Comparison of ENCODE assay signal across 16 cellular contexts in genomic region chr19:55141696-55142095, GRCh38. TPM values are rescaled to one million over a fixed set of nuclear protein-coding genes. Genes with fewer than 3 reads are reported as not detected.
A peak's percentile ranks its signal among the peaks of the same experiment; 100 is the strongest.
DNase-seq lines count a peak whose midpoint lies in the region; ATAC-seq, FAIRE-seq and TF ChIP-seq lines count a peak whose summit lies in the region.
"Had no signal": no experiment of that assay in that cellular context is flagged by ENCODE, and none has a peak within 500 bp of the region (broad histone marks: within the 10 kb centered on the region; RNA-seq: fewer than 3 reads in every experiment).

No MANE protein-coding gene starts in this region.

- H4K20me1 ChIP-seq in BLaER1 treated with 17β-estradiol and CSF1 and Interleukin-3, amounts not matched to agents 10 nM and 100 nM: peaks cover 0 to 28% (median 0%) of the 10 kb centered on the region in 11 experiments; a peak in 4 of 22 replicates

- peak overlapping the region in 10 of 11 experiments; percentile 13 to 38 (median 26); a peak in 14 of 22 replicates for H3K4me2 ChIP-seq in BLaER1 treated with 17β-estradiol and CSF1 and Interleukin-3, amounts not matched to agents 10 nM and 100 nM

- peaks cover 0 to 17% (median 6%) of the 10 kb centered on the region in 11 experiments; a peak in 7 of 22 replicates for H3K27me3 ChIP-seq in BLaER1 treated with 17β-estradiol and CSF1 and Interleukin-3, amounts not matched to agents 10 nM and 100 nM
- H3K27me3 ChIP-seq in WERI-Rb-1 (ENCODE audit: insufficient read depth, low read depth, severe bottlenecking): no peaks in the 10 kb centered on the region

- H3K4me3 ChIP-seq in BLaER1 treated with 17β-estradiol and CSF1 and Interleukin-3, amounts not matched to agents 10 nM and 100 nM: no peak overlapping the region
- H3K4me3 ChIP-seq in HEK293 (ENCODE audit: low read depth, low read length) (no peak overlapping the region), WERI-Rb-1 (ENCODE audit: low read depth, low read length) (no peak overlapping the region)
- H3K4me3 ChIP-seq: adrenal gland, cardiac muscle cell, SJSA1, thoracic aorta had no signal

- no peak overlapping the region for H3K27ac ChIP-seq in BLaER1 treated with 17β-estradiol and CSF1 and Interleukin-3, amounts not matched to agents 10 nM and 100 nM
- H3K27ac ChIP-seq in HEK293 (ENCODE audit: extremely low read depth, low read depth, low read length) (no peak overlapping the region), WERI-Rb-1 (peak overlapping the region; percentile 69)
- H3K27ac ChIP-seq: adrenal gland, cardiac muscle cell, parathyroid adenoma, SJSA1, thoracic aorta had no signal

- no peak for FAIRE-seq in HTR-8/SVneo (lab: Jason Lieb, UNC)

- CTCF ChIA-PET in HEK293 (lab: Yijun Ruan, JAX): interaction anchor here (0.6 to 6.4 kb wide), 45 partner anchors 9 to 739 kb away, joined by 3 to 107 read pairs (median 5); partner anchors contain the start of genes DNAAF3, SYT5 and TNNI3

- H3K36me3 ChIP-seq in BLaER1 treated with 17β-estradiol and CSF1 and Interleukin-3, amounts not matched to agents 10 nM and 100 nM: peaks cover 0 to 63% (median 4%) of the 10 kb centered on the region in 11 experiments; a peak in 9 of 22 replicates
- H3K36me3 ChIP-seq in HEK293 (ENCODE audit: control insufficient read depth in 2 of 2, insufficient read depth in 1 of 2, low read length in 2 of 2) (no peaks in the 10 kb centered on the region; a peak in 1 of 3 replicates), WERI-Rb-1 (peaks cover 14% of the 10 kb centered on the region)
- H3K36me3 ChIP-seq: adrenal gland, cardiac muscle cell, SJSA1, thoracic aorta had no signal

- no peak for DNase-seq in WERI-Rb-1
- no peak for DNase-seq in left colon
- DNase-seq in midbrain (lab: John Stamatoyannopoulos, UW): no peak
- no peak for DNase-seq in activated CD4-positive, alpha-beta T cell treated with anti-CD3 and anti-CD28 coated beads, Interleukin-2, amount 50 U/mL, for 4 hours
- no peak for DNase-seq in HTR-8/SVneo (ENCODE audit: insufficient read length, low spot score)

- H3K9ac ChIP-seq in BLaER1 treated with 17β-estradiol and CSF1 and Interleukin-3, amounts not matched to agents 10 nM and 100 nM: no peak overlapping the region
- H3K9ac ChIP-seq: parathyroid adenoma had no signal

- peaks cover 16 to 49% (median 27%) of the 10 kb centered on the region in 10 experiments for H3K4me1 ChIP-seq in BLaER1 treated with 17β-estradiol and CSF1 and Interleukin-3, amounts not matched to agents 10 nM and 100 nM
- H3K4me1 ChIP-seq in HEK293 (ENCODE audit: control insufficient read depth, insufficient read depth, low read length): no peaks in the 10 kb centered on the region
- H3K4me1 ChIP-seq: parathyroid adenoma, SJSA1 had no signal

- peak; percentile 11 for ATAC-seq in left colon

- intact Hi-C loops in left colon (cut with DNase I, micrococcal nuclease): loop anchor here in 1 of 2 donors (5.0 kb wide), 1 partner anchor 276 kb away; no protein-coding TSS in a partner anchor

- no peaks in the 10 kb centered on the region for H3K9me3 ChIP-seq in BLaER1 treated with 17β-estradiol and CSF1 and Interleukin-3, amounts not matched to agents 10 nM and 100 nM (replicated peaks in 1 of 11)
- H3K9me3 ChIP-seq in HEK293 (ENCODE audit: control insufficient read depth, insufficient read depth, low read depth, low read length): no peaks in the 10 kb centered on the region
- H3K9me3 ChIP-seq in WERI-Rb-1 (ENCODE audit: severe bottlenecking): peaks cover 2% of the 10 kb centered on the region
- H3K9me3 ChIP-seq: adrenal gland, SJSA1, thoracic aorta had no signal

- POLR2A ChIA-PET in HEK293 (lab: Yijun Ruan, JAX): interaction anchor here (0.5 to 2.4 kb wide), 10 partner anchors 18 to 490 kb away, joined by 3 to 19 read pairs (median 6); partner anchors contain the start of genes NAT14, PPP1R12C and UBE2S

- TF ChIP-seq CTCF in HEK293 (tag by site-specific recombination; IDR thresholded peaks at IDR 0.05) (no peak), WERI-Rb-1 (IDR thresholded peaks at IDR 0.05; ENCODE audit: low read depth, low read length) (no peak)

TF ChIP-seq in HEK293, 187 proteins besides CTCF, POLR2A, EP300 and RAD21:
- TF ChIP-seq ZFP41 (tag by site-specific recombination; IDR thresholded peaks at IDR 0.05; ENCODE audit: borderline replicate concordance) (no peak), ZNF335 (tag by site-specific recombination; conservative IDR thresholded peaks at IDR 0.05) (peak; percentile 7; the same call in 1 of the 2 replicates)
TF ChIP-seq in HEK293: peak in this region for 1.

RNA-seq across cellular contexts. Expression of gene TNNT1, which starts 7.3 kb away (rescaled TPM):
- total RNA-seq in left colon: under 1 TPM; 0.40 to 0.70 TPM
- total RNA-seq: CD4-positive, alpha-beta memory T cell; natural killer cell treated with Interleukin-12 subunit alpha and Interleukin-12 subunit beta and Interleukin-15 and Interleukin-18, amount 100 ng/mL, for 72 hours; thoracic aorta had no signal

RNA-seq across cellular contexts. Expression of gene TNNI3, which starts 15.8 kb away (rescaled TPM):
- total RNA-seq in left colon: 1 to 10 TPM in 1 of 2 donors, not detected in 1; 1.1 TPM
- total RNA-seq: CD4-positive, alpha-beta memory T cell; fibroblast of villous mesenchyme; natural killer cell treated with Interleukin-12 subunit alpha and Interleukin-12 subunit beta and Interleukin-15 and Interleukin-18, amount 100 ng/mL, for 72 hours; SJSA1; T-helper 17 cell; thoracic aorta had no signal

RNA-seq across cellular contexts. Expression of gene PPP1R12C, which starts 24.3 kb away (rescaled TPM):
- total RNA-seq in left colon: 100 to 1,000 TPM; 102 to 118 TPM

RNA-seq across cellular contexts. Expression of gene DNAAF3, which starts 24.7 kb away (rescaled TPM):
- 1 to 10 TPM in 1 of 2 donors, under 1 TPM in 1; 0.79 to 2.6 TPM for total RNA-seq in left colon
- total RNA-seq: CD4-positive, alpha-beta memory T cell; fibroblast of villous mesenchyme; natural killer cell treated with Interleukin-12 subunit alpha and Interleukin-12 subunit beta and Interleukin-15 and Interleukin-18, amount 100 ng/mL, for 72 hours; T-helper 17 cell; thoracic aorta had no signal

RNA-seq across cellular contexts. Expression of gene SYT5, which starts 38.4 kb away (rescaled TPM):
- total RNA-seq in left colon: 1 to 10 TPM in 1 of 2 donors, under 1 TPM in 1; 0.64 to 1.9 TPM
- total RNA-seq: CD4-positive, alpha-beta memory T cell; natural killer cell treated with Interleukin-12 subunit alpha and Interleukin-12 subunit beta and Interleukin-15 and Interleukin-18, amount 100 ng/mL, for 72 hours; SJSA1; thoracic aorta had no signal
